8 cellular contexts compared by ENCODE assay signal in genomic region chr22:45309422-45310227, GRCh38. TPM values are rescaled to one million over a fixed set of nuclear protein-coding genes. Genes with fewer than 3 reads are reported as not detected.
DNase-seq lines count a peak whose midpoint lies in the region; ATAC-seq and TF ChIP-seq lines count a peak whose summit lies in the region.

Gene FAM118A, plus strand, starts transcription at chr22:45309934. Its CDS starts 12,446 bp downstream, at chr22:45322380.

- ATAC-seq in GM21381 (IDR thresholded peaks at IDR 0.05; ENCODE audit: unreplicated experiment) = peak; percentile 82

- 1 to 13% methylated on average over 13 to 95 of the region's 95 CpGs for WGBS in endodermal cell (ENCODE audit: insufficient coverage in 1 of 2, insufficient read length in 1 of 2), 2 experiments
- 2% methylated on average over 41 to 69 of the region's 95 CpGs for WGBS in mesodermal cell (ENCODE audit: insufficient coverage in 2 of 2), 2 experiments

- H3K9me3 ChIP-seq in endodermal cell (ENCODE audit: control insufficient read depth, low read length) (no peaks in the 10 kb centered on the region), mesodermal cell (ENCODE audit: control insufficient read depth, low read length) (no peaks in the 10 kb centered on the region)

- H3K36me3 ChIP-seq in endodermal cell (ENCODE audit: control insufficient read depth, insufficient read depth, low read length) (peaks cover 7% of the 10 kb centered on the region), mesodermal cell (ENCODE audit: control insufficient read depth, insufficient read depth, low read length) (peaks cover 10% of the 10 kb centered on the region)

- in situ Hi-C loops in Caki2 (cut with HindIII; ENCODE audit: low pct_unique_long_range_greater_than_20kb, low sequenced_read_pairs) = no loop called here

- H3K27ac ChIP-seq in endodermal cell (ENCODE audit: low read depth, low read length) (peak within 1 kb of the TSS; percentile 14), mesodermal cell (ENCODE audit: low read depth, low read length, severe bottlenecking) (peak within 1 kb of the TSS; percentile 67)

- H3K27ac Mint-ChIP-seq in endodermal cell = peak within 1 kb of the TSS; percentile 97

- H3K27me3 Mint-ChIP-seq in endodermal cell (ENCODE audit: insufficient read depth) = peaks cover 3% of the 10 kb centered on the region

- H3K9me3 Mint-ChIP-seq in endodermal cell = no peaks in the 10 kb centered on the region

- peak within 1 kb of the TSS; percentile 94 for H3K4me3 ChIP-seq in endodermal cell (ENCODE audit: low read length)
- peak within 1 kb of the TSS; percentile 93 for H3K4me3 ChIP-seq in mesodermal cell (ENCODE audit: extremely low read depth, insufficient read depth, low read length, poor library complexity, severe bottlenecking)

- peaks cover 4% of the 10 kb centered on the region for H3K4me1 ChIP-seq in endodermal cell (ENCODE audit: control insufficient read depth, insufficient read depth, low read length)
- peaks cover 26% of the 10 kb centered on the region for H3K4me1 ChIP-seq in mesodermal cell (ENCODE audit: control insufficient read depth, insufficient read depth, low read length, poor library complexity, severe bottlenecking)

- DNase-seq in Caki2 (ENCODE audit: low read depth) = peak; percentile 94
- DNase-seq in HUDEP-2 (lab: John Stamatoyannopoulos, UW; ENCODE audit: unreplicated experiment in 76 of 76) = peak in 75 of 76 experiments; percentile 35 to 99 (median 93)
- DNase-seq in NOMO-1 treated with dmso at 0.1 percent for 144 hours (lab: John Stamatoyannopoulos, UW; ENCODE audit: unreplicated experiment) = peak; percentile 97
- peak; percentile 79 for DNase-seq in activated CD8-positive, alpha-beta memory T cell treated with anti-CD3 and anti-CD28 coated beads, Interleukin-2, amount 50 U/mL, for 24 hours (ENCODE audit: extremely low read depth)
- peak; percentile 99 for DNase-seq in endodermal cell
- peak; percentile 100 for DNase-seq in stimulated activated CD8-positive, alpha-beta memory T cell treated with anti-CD3 and anti-CD28 coated beads, Interleukin-15, amount 100 ng/mL, for 24 hours (ENCODE audit: low read depth)

- peak within 1 kb of the TSS; percentile 79 for H3K4me3 Mint-ChIP-seq in endodermal cell

- H3K27me3 ChIP-seq in endodermal cell (ENCODE audit: control insufficient read depth, insufficient read depth, low read length, poor library complexity, severe bottlenecking) = no peaks in the 10 kb centered on the region

- peaks cover 16% of the 10 kb centered on the region for H3K36me3 Mint-ChIP-seq in endodermal cell (ENCODE audit: low read depth)

- no peak for TF ChIP-seq CTCF in endodermal cell (conservative IDR thresholded peaks at IDR 0.05)

- peak within 1 kb of the TSS; percentile 71 for H3K9ac ChIP-seq in endodermal cell (ENCODE audit: extremely low read depth, low read length, poor library complexity, severe bottlenecking)

- H3K4me1 Mint-ChIP-seq in endodermal cell = peaks cover 45% of the 10 kb centered on the region

RNA-seq across cellular contexts. Expression of gene FAM118A, which starts in this region (rescaled TPM):
- 14.6 and 35.8 TPM in 2 replicates for total RNA-seq in Caki2 (2014; rRNA removed; shearing (Covaris generic); ENCODE audit: low replicate concordance)
- total RNA-seq in endodermal cell = 100 to 1,000 TPM in 1 of 2 donors, 10 to 100 TPM in 1; 46.3 to 143 TPM
- 31.2 TPM for polyA plus RNA-seq in endodermal cell (2013, experiment 1 of 2)
- 25.4 TPM for polyA plus RNA-seq in endodermal cell (2013, experiment 2 of 2)
- 25.0 TPM for polyA plus RNA-seq in mesodermal cell (2013, experiment 1 of 2)
- polyA plus RNA-seq in mesodermal cell (2013, experiment 2 of 2) = 27.0 TPM

Comparison
In these comparisons a context has a peak if more than half of its experiments do, and no peak if none do; other contexts are left out.
1. Peak in every context shown above with its lines: DNase-seq, ATAC-seq, H3K4me3 ChIP-seq and H3K27ac ChIP-seq.